In the genomic region with DNA sequence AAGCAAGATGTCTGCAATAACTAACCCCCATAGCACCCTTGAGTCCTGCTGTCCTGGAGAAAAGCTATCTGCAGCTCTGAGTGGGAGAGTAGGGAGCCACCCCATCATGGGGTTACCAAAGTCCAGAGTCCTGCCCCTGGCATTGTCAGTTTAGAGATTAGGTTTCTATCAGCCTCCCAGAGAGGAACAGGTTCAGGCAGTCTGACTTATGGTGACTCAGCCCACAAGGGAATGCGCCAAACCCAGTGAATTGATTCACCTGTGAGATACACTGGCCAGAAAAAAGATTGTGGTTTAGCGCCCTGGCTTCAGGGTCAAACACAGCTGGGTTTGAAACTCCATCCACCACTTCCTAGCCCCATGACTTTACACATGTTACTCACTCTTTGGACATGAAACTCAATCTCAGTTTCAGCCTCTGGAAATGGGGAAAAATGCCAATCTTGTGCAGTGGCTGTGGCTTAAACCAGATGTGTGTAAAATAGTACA, we compare ENCODE assay signal across 8 cellular contexts.
DNase-seq lines count a peak whose midpoint lies in the region; ATAC-seq and TF ChIP-seq lines count a peak whose summit lies in the region.

No MANE protein-coding gene starts in this region.

- no peak for TF ChIP-seq RAD21 in HCT116 (IDR thresholded peaks at IDR 0.05; ENCODE audit: low read depth)

- POLR2A ChIA-PET in HCT116 (lab: Charles Lee) = interaction anchor here (0.8 to 1.0 kb wide), 3 partner anchors 217 to 270 kb away, joined by 3 to 4 read pairs (median 3); no protein-coding TSS in a partner anchor

- TF ChIP-seq CTCF in HCT116 (IDR thresholded peaks at IDR 0.05 in 2 of 3, conservative IDR thresholded peaks at IDR 0.05 in 1 of 3; ENCODE audit: borderline replicate concordance in 1 of 3, insufficient read depth in 1 of 3, low read depth in 2 of 3, low read length in 2 of 3) (no peak), stomach (IDR thresholded peaks at IDR 0.05) (no peak), spleen (IDR thresholded peaks at IDR 0.05 in 8 of 11, conservative IDR thresholded peaks at IDR 0.05 in 3 of 11) (no peak)

- no TSS peak for BruUV-seq in HCT116 (replicated peaks; lab: Mats Ljungman, UMichigan)

- H3K27me3 ChIP-seq in HCT116 (ENCODE audit: insufficient read depth, low read length) (peaks cover 7% of the 10 kb centered on the region; the same call in 1 of the 2 replicates), stomach (peaks cover 0 to 14% (median 0%) of the 10 kb centered on the region in 3 donors), spleen (replicated peaks in 1 of 7) (peaks cover 0 to 15% (median 0%) of the 10 kb centered on the region in 7 donors)

- H3K4me3 ChIP-seq in HCT116 (replicated peaks in 1 of 2; ENCODE audit: low read depth in 1 of 2, low read length in 2 of 2) = peak overlapping the region in 1 of 2 experiments; percentile 35; a peak in 2 of 4 replicates
- H3K4me3 ChIP-seq in stomach = no peak overlapping the region
- H3K4me3 ChIP-seq in spleen = no peak overlapping the region

- RAD21 ChIA-PET in HCT116 (lab: Charles Lee; ENCODE audit: low non-redundant PET in 1 of 2, low total read pairs in 2 of 2, uncharacterized antibody in 2 of 2, unreplicated experiment in 2 of 2) = interaction anchor here in 1 of 2 experiments (0.7 to 1.0 kb wide), 2 partner anchors 91 to 270 kb away, joined by 3 read pairs; no protein-coding TSS in a partner anchor

- H3K9me3 ChIP-seq in HCT116 (ENCODE audit: control insufficient read depth in 1 of 2, insufficient read depth in 1 of 2, low read depth in 1 of 2, low read length in 2 of 2) (no peaks in the 10 kb centered on the region), stomach (no peaks in the 10 kb centered on the region), spleen (no peaks in the 10 kb centered on the region)

- 16 to 55% (median 22%) methylated on average over 1 to 2 of the region's 2 CpGs for WGBS in stomach, 5 donors
- WGBS in spleen, 5 donors = 23 to 60% (median 47%) methylated on average over 2 of the region's 2 CpGs

- H3K4me1 ChIP-seq in HCT116 (ENCODE audit: control insufficient read depth in 1 of 2, insufficient read depth in 2 of 2, low read length in 2 of 2) (peaks cover 45 to 88% of the 10 kb centered on the region in 2 experiments), stomach (peaks cover 15 to 48% (median 29%) of the 10 kb centered on the region in 4 donors), spleen (peaks cover 5 to 41% (median 33%) of the 10 kb centered on the region in 6 donors)

- no peaks in the 10 kb centered on the region for H4K20me1 ChIP-seq in HCT116 (ENCODE audit: insufficient read depth)

- peak overlapping the region; percentile 74 for H3K4me2 ChIP-seq in HCT116 (ENCODE audit: low read length)

- TF ChIP-seq POLR2A in HCT116 (IDR thresholded peaks at IDR 0.05; ENCODE audit: borderline replicate concordance, extremely low read depth, insufficient read depth, insufficient read length) (no peak), stomach (IDR thresholded peaks at IDR 0.05) (no peak), spleen (IDR thresholded peaks at IDR 0.05) (no peak)

- DNase-seq in NCI-H2029 (lab: John Stamatoyannopoulos, UW) = peak; percentile 37
- no peak for DNase-seq in NCI-H2029 treated with DMSO at 0.1 percent for 48 hours (lab: John Stamatoyannopoulos, UW)
- DNase-seq in HCT116 (ENCODE audit: low read depth, low spot score) = peak; percentile 97
- DNase-seq in OCI-M1 (lab: John Stamatoyannopoulos, UW) = peak; percentile 58
- DNase-seq in fibroblast of peridontal ligament (ENCODE audit: extremely low read depth) = peak; percentile 93
- DNase-seq in stomach = peak; percentile 80
- DNase-seq in spleen = no peak
- DNase-seq in NAMALWA (ENCODE audit: low spot score) = no peak

- no peaks in the 10 kb centered on the region for H3K36me3 ChIP-seq in HCT116 (ENCODE audit: control insufficient read depth in 1 of 2, insufficient read depth in 2 of 2, low read length in 2 of 2)
- H3K36me3 ChIP-seq in stomach = no peaks in the 10 kb centered on the region
- no peaks in the 10 kb centered on the region for H3K36me3 ChIP-seq in spleen

- peak overlapping the region; percentile 55 for H3K9ac ChIP-seq in HCT116 (ENCODE audit: low read length)

- H3K9me2 ChIP-seq in HCT116 (ENCODE audit: insufficient read depth) = no peaks in the 10 kb centered on the region

- peak; percentile 58 for ATAC-seq in HCT116

- no peaks in the 10 kb centered on the region for H3K79me2 ChIP-seq in HCT116 (ENCODE audit: insufficient read depth, low read length)

- no peak for TF ChIP-seq EP300 in stomach (IDR thresholded peaks at IDR 0.05)

- no peak overlapping the region for H2AFZ ChIP-seq in HCT116 (ENCODE audit: low read depth, low read length, poor library complexity, severe bottlenecking)

- CTCF ChIA-PET in HCT116 (lab: Charles Lee) = no interaction called here

- H3K27ac ChIP-seq in HCT116 (ENCODE audit: low read depth, low read length) = peak overlapping the region; percentile 27; the same call in 1 of the 2 replicates
- H3K27ac ChIP-seq in stomach = peak overlapping the region; percentile 52 to 72 (median 60)
- no peak overlapping the region for H3K27ac ChIP-seq in spleen

- intact Hi-C loops in HCT116 (cut with micrococcal nuclease) = loop anchor here (2.0 to 5.0 kb wide), 4 partner anchors 80 to 450 kb away; no protein-coding TSS in a partner anchor
- intact Hi-C loops in stomach (cut with DNase I; ENCODE audit: low total_unique reads) = no loop called here
- intact Hi-C loops in spleen (cut with DNase I; ENCODE audit: low total_unique reads) = no loop called here

TF ChIP-seq in HCT116, 20 proteins besides CTCF, POLR2A, EP300 and RAD21:
- TF ChIP-seq YY1 (IDR thresholded peaks at IDR 0.05; ENCODE audit: extremely low read depth, insufficient replicate concordance, low read depth, low read length) = peak; percentile 86
- peak; percentile 78 for TF ChIP-seq POLR2AphosphoS5 (IDR thresholded peaks at IDR 0.05; ENCODE audit: low read depth, low read length)
- TF ChIP-seq, protein P1, sequence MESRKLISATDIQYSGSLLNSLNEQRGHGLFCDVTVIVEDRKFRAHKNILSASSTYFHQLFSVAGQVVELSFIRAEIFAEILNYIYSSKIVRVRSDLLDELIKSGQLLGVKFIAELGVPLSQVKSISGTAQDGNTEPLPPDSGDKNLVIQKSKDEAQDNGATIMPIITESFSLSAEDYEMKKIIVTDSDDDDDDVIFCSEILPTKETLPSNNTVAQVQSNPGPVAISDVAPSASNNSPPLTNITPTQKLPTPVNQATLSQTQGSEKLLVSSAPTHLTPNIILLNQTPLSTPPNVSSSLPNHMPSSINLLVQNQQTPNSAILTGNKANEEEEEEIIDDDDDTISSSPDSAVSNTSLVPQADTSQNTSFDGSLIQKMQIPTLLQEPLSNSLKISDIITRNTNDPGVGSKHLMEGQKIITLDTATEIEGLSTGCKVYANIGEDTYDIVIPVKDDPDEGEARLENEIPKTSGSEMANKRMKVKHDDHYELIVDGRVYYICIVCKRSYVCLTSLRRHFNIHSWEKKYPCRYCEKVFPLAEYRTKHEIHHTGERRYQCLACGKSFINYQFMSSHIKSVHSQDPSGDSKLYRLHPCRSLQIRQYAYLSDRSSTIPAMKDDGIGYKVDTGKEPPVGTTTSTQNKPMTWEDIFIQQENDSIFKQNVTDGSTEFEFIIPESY (IDR thresholded peaks at IDR 0.05; ENCODE audit: extremely low read depth, insufficient replicate concordance, low read length) = peak; percentile 73
- no peak for TF ChIP-seq CBX3 (IDR thresholded peaks at IDR 0.05; ENCODE audit: low read depth)

Comparison
In these comparisons a context has a peak if more than half of its experiments do, and no peak if none do; other contexts are left out.
1. DNase-seq: peak in NCI-H2029 (single experiment), HCT116 (single experiment), OCI-M1 (single experiment), fibroblast of peridontal ligament (single experiment) and stomach (single experiment); none in NCI-H2029 treated with DMSO at 0.1 percent for 48 hours (single experiment), spleen (single experiment) and NAMALWA (single experiment).
2. H3K27ac ChIP-seq: peak in HCT116 (single experiment) and stomach (5 of 5); none in spleen (0 of 8).